18 cellular contexts compared by ENCODE assay signal in the genomic region with DNA sequence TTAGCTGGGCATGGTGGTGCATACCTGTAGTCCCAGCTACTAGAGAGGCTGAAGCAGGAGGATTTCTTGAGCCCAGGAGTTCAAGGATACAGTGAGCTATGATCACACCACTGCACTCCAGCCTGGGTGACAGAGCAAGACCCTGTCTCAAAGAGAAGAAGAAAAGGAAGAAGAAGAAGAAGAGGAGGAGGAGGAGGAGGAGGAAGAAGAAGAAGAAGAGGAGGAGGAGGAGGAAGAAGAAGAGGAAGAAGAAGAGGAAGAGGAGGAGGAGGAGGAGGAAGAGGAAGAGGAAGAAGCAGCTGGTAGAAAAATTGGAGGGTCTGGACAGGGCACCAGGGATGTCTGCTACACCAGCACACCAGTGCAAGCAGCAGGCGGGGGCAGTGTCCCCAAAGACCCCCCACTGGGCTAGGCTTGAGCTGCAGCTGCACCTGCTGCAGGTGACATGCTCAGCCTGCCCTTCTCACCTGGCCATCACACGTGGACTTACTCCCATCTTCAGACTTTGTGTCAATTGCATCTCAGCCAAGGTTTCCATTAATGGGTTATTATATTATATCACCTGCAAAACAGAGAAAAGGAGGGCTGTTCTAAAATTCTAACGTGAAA.
DNase-seq lines count a peak whose midpoint lies in the region; TF ChIP-seq lines count a peak whose summit lies in the region.
"Had no signal": no experiment of that assay in that cellular context is flagged by ENCODE, and none has a peak within 500 bp of the region (broad histone marks: within the 10 kb centered on the region; RNA-seq: fewer than 3 reads in every experiment).

No MANE protein-coding gene starts in this region.

- no peaks in the 10 kb centered on the region for H3K4me1 ChIP-seq in neuronal stem cell (ENCODE audit: control insufficient read depth in 2 of 2, insufficient read depth in 1 of 2, low read depth in 1 of 2, low read length in 2 of 2)
- H3K4me1 ChIP-seq: HAP-1 had no signal

- POLR2A ChIA-PET in activated CD4-positive, alpha-beta memory T cell treated with anti-CD3 and anti-CD28 coated beads for 36 hours (lab: Charles Lee) = no interaction called here

- no peak overlapping the region for H3K14ac ChIP-seq in neuronal stem cell (ENCODE audit: low read length)

- no peak overlapping the region for H4K8ac ChIP-seq in neuronal stem cell (ENCODE audit: low read depth, low read length)

- CTCF ChIA-PET in activated CD4-positive, alpha-beta memory T cell treated with anti-CD3 and anti-CD28 coated beads for 36 hours (lab: Charles Lee) = no interaction called here

- no peak overlapping the region for H3K18ac ChIP-seq in neuronal stem cell (ENCODE audit: low read length)

- H3K36me3 Mint-ChIP-seq in activated CD4-positive, alpha-beta T cell treated with anti-CD3 and anti-CD28 coated beads, Interleukin-2, amount 10 ng/mL, durations not matched to agents 24 days and 14 days (ENCODE audit: low read depth) = no peaks in the 10 kb centered on the region
- no peaks in the 10 kb centered on the region for H3K36me3 Mint-ChIP-seq in activated CD4-positive, alpha-beta memory T cell treated with anti-CD3 and anti-CD28 coated beads for 36 hours
- H3K36me3 Mint-ChIP-seq: CD8-positive, alpha-beta T cell had no signal

- no peak overlapping the region for H3K27ac Mint-ChIP-seq in activated CD4-positive, alpha-beta T cell treated with anti-CD3 and anti-CD28 coated beads, Interleukin-2, amount 10 ng/mL, durations not matched to agents 24 days and 14 days
- H3K27ac Mint-ChIP-seq in activated CD4-positive, alpha-beta memory T cell treated with anti-CD3 and anti-CD28 coated beads for 36 hours = no peak overlapping the region
- H3K27ac Mint-ChIP-seq: B cell; CD8-positive, alpha-beta T cell had no signal

- H3K79me1 ChIP-seq in neuronal stem cell (ENCODE audit: low read depth, low read length) = no peaks in the 10 kb centered on the region

- H2BK120ac ChIP-seq in neuronal stem cell (ENCODE audit: low read depth, low read length) = no peak overlapping the region

- H3K36me3 ChIP-seq in neuronal stem cell (replicated peaks in 1 of 2; ENCODE audit: control insufficient read depth in 2 of 2, insufficient read depth in 2 of 2, low read length in 2 of 2) = no peaks in the 10 kb centered on the region
- H3K36me3 ChIP-seq: BLaER1 treated with 17β-estradiol and CSF1 and Interleukin-3, amounts not matched to agents 10 nM and 100 nM; HAP-1 had no signal

- H3K27me3 ChIP-seq in neuronal stem cell (ENCODE audit: control insufficient read depth in 3 of 3, insufficient read depth in 3 of 3, low read depth in 1 of 3, low read length in 3 of 3) = no peaks in the 10 kb centered on the region
- H3K27me3 ChIP-seq: BLaER1 treated with 17β-estradiol and CSF1 and Interleukin-3, amounts not matched to agents 10 nM and 100 nM had no signal

- no peak overlapping the region for H3K9ac ChIP-seq in neuronal stem cell (ENCODE audit: low read depth, low read length, poor library complexity)
- H3K9ac ChIP-seq: BLaER1 treated with 17β-estradiol and CSF1 and Interleukin-3, amounts not matched to agents 10 nM and 100 nM; GM23248 had no signal

- H3K27me3 Mint-ChIP-seq in activated CD4-positive, alpha-beta T cell treated with anti-CD3 and anti-CD28 coated beads, Interleukin-2, amount 10 ng/mL, durations not matched to agents 24 days and 14 days = no peaks in the 10 kb centered on the region
- H3K27me3 Mint-ChIP-seq in activated CD4-positive, alpha-beta memory T cell treated with anti-CD3 and anti-CD28 coated beads for 36 hours = peaks cover 5% of the 10 kb centered on the region
- H3K27me3 Mint-ChIP-seq: B cell had no signal

- WGBS in neuronal stem cell (ENCODE audit: extremely low coverage in 2 of 2, insufficient read length in 2 of 2, insufficient replicate concordance in 1 of 2), 2 donors = no CpG with 5 or more reads among the region's 3 CpGs

- H3K27ac ChIP-seq in coronary artery (no peak overlapping the region), neuronal stem cell (replicated peaks; ENCODE audit: low read length) (no peak overlapping the region)
- H3K27ac ChIP-seq: BLaER1 treated with 17β-estradiol and CSF1 and Interleukin-3, amounts not matched to agents 10 nM and 100 nM; GM23248; HL-60 had no signal

- DNase-seq in activated CD4-positive, alpha-beta T cell treated with anti-CD3 and anti-CD28 coated beads, Interleukin-2, amount 10 ng/mL, durations not matched to agents 24 days and 14 days = peak; percentile 19
- no peak for DNase-seq in activated CD4-positive, alpha-beta T cell treated with anti-CD3 and anti-CD28 coated beads for 48 hours
- DNase-seq in coronary artery (ENCODE audit: low spot score) (peak; percentile 5), neuronal stem cell (ENCODE audit: low spot score) (no peak), NCI-H187 treated with DMSO at 0.1 percent for 48 hours (lab: John Stamatoyannopoulos, UW) (no peak)
- no peak for DNase-seq in activated CD4-positive, alpha-beta memory T cell treated with anti-CD3 and anti-CD28 coated beads for 36 hours
- DNase-seq: Calu3; CD8-positive, alpha-beta T cell; DMS 273 treated with DMSO at 0.1 percent for 48 hours; DMS53; DND-41; EL; GM23248 had no signal

- H2AFZ ChIP-seq in neuronal stem cell (ENCODE audit: low read length) = no peak overlapping the region
- H2AFZ ChIP-seq: GM23248 had no signal

- H3K4me1 Mint-ChIP-seq in activated CD4-positive, alpha-beta T cell treated with anti-CD3 and anti-CD28 coated beads, Interleukin-2, amount 10 ng/mL, durations not matched to agents 24 days and 14 days = no peaks in the 10 kb centered on the region
- H3K4me1 Mint-ChIP-seq in activated CD4-positive, alpha-beta memory T cell treated with anti-CD3 and anti-CD28 coated beads for 36 hours (ENCODE audit: low read depth) = no peaks in the 10 kb centered on the region
- H3K4me1 Mint-ChIP-seq: B cell had no signal

- peaks cover 0 to 2% of the 10 kb centered on the region in 2 donors for H3K9me3 ChIP-seq in neuronal stem cell (replicated peaks in 1 of 2; ENCODE audit: control insufficient read depth in 2 of 2, insufficient read depth in 1 of 2, low read depth in 1 of 2, low read length in 2 of 2)
- H3K9me3 ChIP-seq: HAP-1 had no signal

- no peak overlapping the region for H4K91ac ChIP-seq in neuronal stem cell (ENCODE audit: low read depth, low read length, poor library complexity)

- H3K4me2 ChIP-seq in neuronal stem cell (ENCODE audit: insufficient read depth, low read length, poor library complexity, severe bottlenecking) = no peak overlapping the region
- H3K4me2 ChIP-seq: BLaER1 treated with 17β-estradiol and CSF1 and Interleukin-3, amounts not matched to agents 10 nM and 100 nM had no signal

- H2BK5ac ChIP-seq in neuronal stem cell (ENCODE audit: low read length) = no peak overlapping the region

- intact Hi-C loops in activated CD4-positive, alpha-beta T cell treated with anti-CD3 and anti-CD28 coated beads, Interleukin-2, amount 10 ng/mL, durations not matched to agents 24 days and 14 days (cut with micrococcal nuclease) = no loop called here
- intact Hi-C loops in activated CD4-positive, alpha-beta memory T cell treated with anti-CD3 and anti-CD28 coated beads for 36 hours (cut with micrococcal nuclease) = no loop called here

- no peak overlapping the region for H3K4me3 Mint-ChIP-seq in activated CD4-positive, alpha-beta T cell treated with anti-CD3 and anti-CD28 coated beads, Interleukin-2, amount 10 ng/mL, durations not matched to agents 24 days and 14 days
- H3K4me3 Mint-ChIP-seq in activated CD4-positive, alpha-beta memory T cell treated with anti-CD3 and anti-CD28 coated beads for 36 hours = no peak overlapping the region
- H3K4me3 Mint-ChIP-seq: B cell; CD8-positive, alpha-beta T cell had no signal

- H2AK5ac ChIP-seq in neuronal stem cell (ENCODE audit: low read depth, low read length) = no peak overlapping the region

- H2BK12ac ChIP-seq in neuronal stem cell (ENCODE audit: low read length) = no peak overlapping the region

- H3K4ac ChIP-seq in neuronal stem cell (ENCODE audit: low read length) = no peak overlapping the region

- H2BK15ac ChIP-seq in neuronal stem cell (ENCODE audit: low read length) = no peak overlapping the region

- H3K9me3 Mint-ChIP-seq in activated CD4-positive, alpha-beta T cell treated with anti-CD3 and anti-CD28 coated beads, Interleukin-2, amount 10 ng/mL, durations not matched to agents 24 days and 14 days = no peaks in the 10 kb centered on the region
- H3K9me3 Mint-ChIP-seq in activated CD4-positive, alpha-beta memory T cell treated with anti-CD3 and anti-CD28 coated beads for 36 hours = peaks cover 4% of the 10 kb centered on the region

- no peak for TF ChIP-seq CTCF in coronary artery (IDR thresholded peaks at IDR 0.05)

- H3K4me3 ChIP-seq in coronary artery (no peak overlapping the region), neuronal stem cell (ENCODE audit: low read length in 2 of 2) (no peak overlapping the region)
- H3K4me3 ChIP-seq: BLaER1 treated with 17β-estradiol and CSF1 and Interleukin-3, amounts not matched to agents 10 nM and 100 nM; GM12878; GM23248; HAP-1 had no signal

- peak overlapping the region; percentile 51 for H3K23ac ChIP-seq in neuronal stem cell (ENCODE audit: low read depth, low read length, poor library complexity)

Comparison
In these comparisons a context has a peak if more than half of its experiments do, and no peak if none do; other contexts are left out.
1. DNase-seq: peak in activated CD4-positive, alpha-beta T cell treated with anti-CD3 and anti-CD28 coated beads, Interleukin-2, amount 10 ng/mL, durations not matched to agents 24 days and 14 days (single experiment) and coronary artery (single experiment); none in activated CD4-positive, alpha-beta T cell treated with anti-CD3 and anti-CD28 coated beads for 48 hours (single experiment), neuronal stem cell (single experiment), NCI-H187 treated with DMSO at 0.1 percent for 48 hours (single experiment) and activated CD4-positive, alpha-beta memory T cell treated with anti-CD3 and anti-CD28 coated beads for 36 hours (single experiment).